ENCODE assay signal across 1 cellular context in the genomic region with DNA sequence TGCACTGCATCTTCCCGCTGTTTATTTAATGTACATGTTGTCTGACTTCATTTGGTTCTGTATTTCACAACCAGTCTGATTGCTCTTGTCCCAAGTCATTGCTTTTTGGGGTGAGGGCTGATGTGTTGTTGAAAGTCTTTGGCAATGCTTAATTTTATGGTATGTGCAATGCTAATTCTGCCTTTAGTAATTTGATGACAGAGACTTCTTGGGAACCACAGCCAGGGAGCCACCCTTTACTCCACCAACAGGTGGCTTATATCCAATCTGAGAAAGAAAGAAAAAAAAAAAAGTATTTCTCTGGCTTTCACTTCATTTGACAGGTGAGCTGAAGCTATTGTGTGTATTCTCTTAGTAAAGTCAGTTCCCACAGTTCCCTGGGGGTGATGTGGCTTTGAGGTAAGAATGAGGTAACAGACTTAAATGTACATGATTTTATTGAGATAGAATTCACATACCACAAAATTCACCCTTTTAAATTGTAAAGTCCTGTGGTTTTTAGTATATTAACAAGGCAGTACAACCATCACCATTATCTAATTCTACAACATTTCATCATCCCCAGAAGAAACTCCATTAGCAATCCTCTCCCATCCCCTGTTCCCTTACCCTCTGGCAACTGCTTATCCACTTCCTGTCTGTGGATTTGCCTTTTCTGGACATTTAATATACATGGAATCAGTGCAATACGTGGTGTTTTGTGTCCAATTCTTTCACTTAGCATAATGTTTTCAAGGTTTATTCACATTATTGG.
TF ChIP-seq lines count a peak whose summit lies in the region.

No MANE protein-coding gene starts in this region.

TF ChIP-seq in GM23338, 12 proteins besides CTCF, POLR2A, EP300 and RAD21 (continued from another document):
- TF ChIP-seq, protein P1, sequence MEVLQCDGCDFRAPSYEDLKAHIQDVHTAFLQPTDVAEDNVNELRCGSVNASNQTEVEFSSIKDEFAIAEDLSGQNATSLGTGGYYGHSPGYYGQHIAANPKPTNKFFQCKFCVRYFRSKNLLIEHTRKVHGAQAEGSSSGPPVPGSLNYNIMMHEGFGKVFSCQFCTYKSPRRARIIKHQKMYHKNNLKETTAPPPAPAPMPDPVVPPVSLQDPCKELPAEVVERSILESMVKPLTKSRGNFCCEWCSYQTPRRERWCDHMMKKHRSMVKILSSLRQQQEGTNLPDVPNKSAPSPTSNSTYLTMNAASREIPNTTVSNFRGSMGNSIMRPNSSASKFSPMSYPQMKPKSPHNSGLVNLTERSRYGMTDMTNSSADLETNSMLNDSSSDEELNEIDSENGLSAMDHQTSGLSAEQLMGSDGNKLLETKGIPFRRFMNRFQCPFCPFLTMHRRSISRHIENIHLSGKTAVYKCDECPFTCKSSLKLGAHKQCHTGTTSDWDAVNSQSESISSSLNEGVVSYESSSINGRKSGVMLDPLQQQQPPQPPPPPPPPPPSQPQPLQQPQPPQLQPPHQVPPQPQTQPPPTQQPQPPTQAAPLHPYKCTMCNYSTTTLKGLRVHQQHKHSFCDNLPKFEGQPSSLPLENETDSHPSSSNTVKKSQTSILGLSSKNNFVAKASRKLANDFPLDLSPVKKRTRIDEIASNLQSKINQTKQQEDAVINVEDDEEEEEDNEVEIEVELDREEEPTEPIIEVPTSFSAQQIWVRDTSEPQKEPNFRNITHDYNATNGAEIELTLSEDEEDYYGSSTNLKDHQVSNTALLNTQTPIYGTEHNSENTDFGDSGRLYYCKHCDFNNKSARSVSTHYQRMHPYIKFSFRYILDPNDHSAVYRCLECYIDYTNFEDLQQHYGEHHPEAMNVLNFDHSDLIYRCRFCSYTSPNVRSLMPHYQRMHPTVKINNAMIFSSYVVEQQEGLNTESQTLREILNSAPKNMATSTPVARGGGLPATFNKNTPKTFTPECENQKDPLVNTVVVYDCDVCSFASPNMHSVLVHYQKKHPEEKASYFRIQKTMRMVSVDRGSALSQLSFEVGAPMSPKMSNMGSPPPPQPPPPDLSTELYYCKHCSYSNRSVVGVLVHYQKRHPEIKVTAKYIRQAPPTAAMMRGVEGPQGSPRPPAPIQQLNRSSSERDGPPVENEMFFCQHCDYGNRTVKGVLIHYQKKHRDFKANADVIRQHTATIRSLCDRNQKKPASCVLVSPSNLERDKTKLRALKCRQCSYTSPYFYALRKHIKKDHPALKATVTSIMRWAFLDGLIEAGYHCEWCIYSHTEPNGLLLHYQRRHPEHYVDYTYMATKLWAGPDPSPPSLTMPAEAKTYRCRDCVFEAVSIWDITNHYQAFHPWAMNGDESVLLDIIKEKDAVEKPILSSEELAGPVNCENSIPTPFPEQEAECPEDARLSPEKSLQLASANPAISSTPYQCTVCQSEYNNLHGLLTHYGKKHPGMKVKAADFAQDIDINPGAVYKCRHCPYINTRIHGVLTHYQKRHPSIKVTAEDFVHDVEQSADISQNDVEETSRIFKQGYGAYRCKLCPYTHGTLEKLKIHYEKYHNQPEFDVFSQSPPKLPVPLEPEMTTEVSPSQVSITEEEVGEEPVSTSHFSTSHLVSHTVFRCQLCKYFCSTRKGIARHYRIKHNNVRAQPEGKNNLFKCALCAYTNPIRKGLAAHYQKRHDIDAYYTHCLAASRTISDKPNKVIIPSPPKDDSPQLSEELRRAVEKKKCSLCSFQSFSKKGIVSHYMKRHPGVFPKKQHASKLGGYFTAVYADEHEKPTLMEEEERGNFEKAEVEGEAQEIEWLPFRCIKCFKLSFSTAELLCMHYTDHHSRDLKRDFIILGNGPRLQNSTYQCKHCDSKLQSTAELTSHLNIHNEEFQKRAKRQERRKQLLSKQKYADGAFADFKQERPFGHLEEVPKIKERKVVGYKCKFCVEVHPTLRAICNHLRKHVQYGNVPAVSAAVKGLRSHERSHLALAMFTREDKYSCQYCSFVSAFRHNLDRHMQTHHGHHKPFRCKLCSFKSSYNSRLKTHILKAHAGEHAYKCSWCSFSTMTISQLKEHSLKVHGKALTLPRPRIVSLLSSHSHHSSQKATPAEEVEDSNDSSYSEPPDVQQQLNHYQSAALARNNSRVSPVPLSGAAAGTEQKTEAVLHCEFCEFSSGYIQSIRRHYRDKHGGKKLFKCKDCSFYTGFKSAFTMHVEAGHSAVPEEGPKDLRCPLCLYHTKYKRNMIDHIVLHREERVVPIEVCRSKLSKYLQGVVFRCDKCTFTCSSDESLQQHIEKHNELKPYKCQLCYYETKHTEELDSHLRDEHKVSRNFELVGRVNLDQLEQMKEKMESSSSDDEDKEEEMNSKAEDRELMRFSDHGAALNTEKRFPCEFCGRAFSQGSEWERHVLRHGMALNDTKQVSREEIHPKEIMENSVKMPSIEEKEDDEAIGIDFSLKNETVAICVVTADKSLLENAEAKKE (CRISPR knock-in tag; IDR thresholded peaks at IDR 0.05) = no peak
- TF ChIP-seq, protein P2, sequence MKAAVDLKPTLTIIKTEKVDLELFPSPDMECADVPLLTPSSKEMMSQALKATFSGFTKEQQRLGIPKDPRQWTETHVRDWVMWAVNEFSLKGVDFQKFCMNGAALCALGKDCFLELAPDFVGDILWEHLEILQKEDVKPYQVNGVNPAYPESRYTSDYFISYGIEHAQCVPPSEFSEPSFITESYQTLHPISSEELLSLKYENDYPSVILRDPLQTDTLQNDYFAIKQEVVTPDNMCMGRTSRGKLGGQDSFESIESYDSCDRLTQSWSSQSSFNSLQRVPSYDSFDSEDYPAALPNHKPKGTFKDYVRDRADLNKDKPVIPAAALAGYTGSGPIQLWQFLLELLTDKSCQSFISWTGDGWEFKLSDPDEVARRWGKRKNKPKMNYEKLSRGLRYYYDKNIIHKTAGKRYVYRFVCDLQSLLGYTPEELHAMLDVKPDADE (IDR thresholded peaks at IDR 0.05) = no peak
